In the genomic region with DNA sequence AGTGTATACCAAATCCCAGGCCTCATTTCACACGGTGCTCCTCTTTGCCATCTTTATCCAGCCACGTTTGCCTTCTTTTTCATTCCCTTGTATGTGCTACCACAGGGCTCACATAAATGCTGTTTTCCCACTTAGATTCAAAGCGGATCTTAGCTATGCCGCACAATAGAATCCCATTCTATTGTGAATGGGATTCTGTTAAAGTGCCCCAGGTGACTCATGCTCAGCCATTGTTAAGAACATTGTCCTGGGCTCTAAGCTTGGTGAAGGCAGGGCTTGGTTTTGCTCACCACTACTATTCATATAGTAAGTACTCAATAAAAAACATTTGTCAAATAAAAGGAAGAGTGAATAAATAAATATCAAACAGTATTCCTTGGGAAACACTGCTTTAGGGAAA, we compare ENCODE assay signal across 31 cellular contexts.
"Had no signal": no experiment of that assay in that cellular context is flagged by ENCODE, and none has a peak within 500 bp of the region (broad histone marks: within the 10 kb centered on the region; RNA-seq: fewer than 3 reads in every experiment).

No MANE protein-coding gene starts in this region.

- H3K4me3 ChIP-seq: ascending aorta, gastrocnemius medialis, stomach, suprapubic skin, tibial nerve had no signal

- FAIRE-seq: kidney had no signal

- DNase-seq: activated CD4-positive, alpha-beta memory T cell treated with anti-CD3 and anti-CD28 coated beads for 36 hours; activated CD4-positive, alpha-beta T cell treated with anti-CD3 and anti-CD28 coated beads, Interleukin-2, amount 10 ng/mL, durations not matched to agents 24 days and 14 days; activated CD4-positive, CD25-positive, alpha-beta regulatory T cell treated with anti-CD3 and anti-CD28 coated beads, Interleukin-2, amount 50 U/mL, for 72 hours; activated CD8-positive, alpha-beta memory T cell treated with anti-CD3 and anti-CD28 coated beads, Interleukin-2, amount 50 U/mL, for 4 hours; activated gamma-delta T cell; activated naive CD4-positive, alpha-beta T cell treated with anti-CD3 and anti-CD28 coated beads, Interleukin-2, amount 10 ng/mL, durations not matched to agents 7 days and 5 days; activated naive CD8-positive, alpha-beta T cell treated with anti-CD3 and anti-CD28 coated beads, Interleukin-2, amount 10 ng/mL, durations not matched to agents 7 days and 5 days; activated T-cell treated with anti-CD3 and anti-CD28 coated beads, Interleukin-2, amount 50 U/mL, for 1 hour; brain microvascular endothelial cell; cortex of kidney; effector memory CD8-positive, alpha-beta T cell; erythroblast; gastrocnemius medialis; glutamatergic neuron; immature natural killer cell; kidney; left colon; mammary epithelial cell; naive B cell; occipital lobe; right cardiac atrium; stimulated activated CD4-positive, alpha-beta T cell treated with anti-CD3 and anti-CD28 coated beads, Interleukin-15, amount 100 ng/mL, for 24 hours; stimulated activated CD4-positive, alpha-beta T cell treated with anti-CD3 and anti-CD28 coated beads, Interleukin-2, amount 100 ng/mL, for 24 hours; stimulated activated naive B cell treated with anti-CD40 and anti-IgM and Interleukin-4, amounts not matched to agents 10 μg/mL and 1 μg/mL and 100 μg/mL, for 72 hours; stomach; T-helper 17 cell; T1000; WERI-Rb-1 had no signal

- H3K4me1 ChIP-seq: ascending aorta, gastrocnemius medialis, suprapubic skin had no signal

- H3K27me3 ChIP-seq: ascending aorta, brain microvascular endothelial cell, gastrocnemius medialis, stomach, suprapubic skin, tibial nerve had no signal

- H3K27ac ChIP-seq: ascending aorta, brain microvascular endothelial cell, gastrocnemius medialis, stomach, suprapubic skin, tibial nerve, WERI-Rb-1 had no signal

- H3K36me3 ChIP-seq: ascending aorta, brain microvascular endothelial cell, gastrocnemius medialis, stomach, suprapubic skin, tibial nerve, WERI-Rb-1 had no signal

- H3K9me3 ChIP-seq: ascending aorta, gastrocnemius medialis, stomach, suprapubic skin, tibial nerve had no signal
